Comparison of ENCODE assay signal across 32 cellular contexts in the genomic region with DNA sequence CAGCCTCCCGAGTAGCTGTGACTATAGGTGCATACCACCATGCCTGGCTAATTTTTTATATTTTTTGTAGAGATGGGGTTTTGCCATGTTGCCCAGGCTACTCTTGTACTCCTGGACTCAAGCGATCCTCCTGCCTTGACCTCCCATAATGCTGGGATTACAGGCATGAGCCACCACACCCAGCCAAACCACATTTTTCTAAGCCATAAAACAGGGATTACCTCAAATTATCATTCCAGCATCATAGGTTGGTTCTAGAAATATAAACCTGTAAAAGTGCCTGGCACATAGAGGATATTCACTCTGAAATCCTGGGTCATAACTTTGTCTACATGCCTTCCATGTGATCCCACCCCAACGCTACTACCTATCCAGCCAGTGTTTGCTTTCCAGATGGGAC.
"Had no signal": no experiment of that assay in that cellular context is flagged by ENCODE, and none has a peak within 500 bp of the region (broad histone marks: within the 10 kb centered on the region; RNA-seq: fewer than 3 reads in every experiment).

No MANE protein-coding gene starts in this region.

- H3K4me3 ChIP-seq: ascending aorta, cardiac muscle cell, MG63, SJSA1 had no signal

- ATAC-seq: activated T-cell treated with anti-CD3 and anti-CD28 coated beads, Interleukin-2, amount 50 U/mL, for 72 hours; activated T-helper 17 cell treated with anti-CD3 and anti-CD28 coated beads, Interleukin-2, amount 50 U/mL, for 72 hours; Panc1; SK-N-SH treated with all-trans-retinoic acid at 6 μM for 48 hours; T-cell; T-helper 17 cell had no signal

- H3K9me3 Mint-ChIP-seq: activated naive CD4-positive, alpha-beta T cell treated with anti-CD3 and anti-CD28 coated beads, Interleukin-2, amount 50 U/mL, for 24 hours had no signal

- H3K36me3 ChIP-seq: ascending aorta, cardiac muscle cell, MG63, SJSA1 had no signal

- H3K9me3 ChIP-seq: ascending aorta, MG63, SJSA1 had no signal

- H3K27ac ChIP-seq: ascending aorta, cardiac muscle cell, SJSA1, VCaP had no signal

- H3K27ac Mint-ChIP-seq: activated CD4-positive, alpha-beta memory T cell treated with anti-CD3 and anti-CD28 coated beads, Interleukin-2, amount 10 ng/mL, durations not matched to agents 7 days and 5 days; activated naive CD4-positive, alpha-beta T cell treated with anti-CD3 and anti-CD28 coated beads, Interleukin-2, amount 50 U/mL, for 24 hours; activated naive CD8-positive, alpha-beta T cell treated with anti-CD3 and anti-CD28 coated beads, Interleukin-2, amount 10 ng/mL, durations not matched to agents 7 days and 5 days; activated T-cell treated with anti-CD3 and anti-CD28 coated beads, Interleukin-2, amount 50 U/mL, for 72 hours; activated T-helper 17 cell treated with anti-CD3 and anti-CD28 coated beads, Interleukin-2, amount 50 U/mL, for 72 hours; T-cell; T-helper 17 cell had no signal

- H3K4me3 Mint-ChIP-seq: activated CD4-positive, alpha-beta memory T cell treated with anti-CD3 and anti-CD28 coated beads, Interleukin-2, amount 10 ng/mL, durations not matched to agents 7 days and 5 days; activated naive CD4-positive, alpha-beta T cell treated with anti-CD3 and anti-CD28 coated beads, Interleukin-2, amount 50 U/mL, for 24 hours; activated naive CD8-positive, alpha-beta T cell treated with anti-CD3 and anti-CD28 coated beads, Interleukin-2, amount 10 ng/mL, durations not matched to agents 7 days and 5 days; activated T-cell treated with anti-CD3 and anti-CD28 coated beads, Interleukin-2, amount 50 U/mL, for 72 hours; activated T-helper 17 cell treated with anti-CD3 and anti-CD28 coated beads, Interleukin-2, amount 50 U/mL, for 72 hours; central memory CD8-positive, alpha-beta T cell; T-cell; T-helper 17 cell had no signal

- DNase-seq: activated CD4-positive, alpha-beta memory T cell treated with anti-CD3 and anti-CD28 coated beads, Interleukin-2, amount 10 ng/mL, durations not matched to agents 7 days and 5 days; activated CD4-positive, alpha-beta T cell treated with anti-CD3 and anti-CD28 coated beads for 1 hour; activated CD4-positive, alpha-beta T cell treated with anti-CD3 and anti-CD28 coated beads for 48 hours; activated CD4-positive, CD25-positive, alpha-beta regulatory T cell; activated CD8-positive, alpha-beta memory T cell treated with anti-CD3 and anti-CD28 coated beads for 24 hours; activated effector memory CD4-positive, alpha-beta T cell treated with anti-CD3 and anti-CD28 coated beads, Interleukin-2, amount 50 U/mL, for 16 hours; activated naive CD4-positive, alpha-beta T cell treated with Interleukin-2 at 50 U/mL for 16 hours; activated naive CD8-positive, alpha-beta T cell treated with anti-CD3 and anti-CD28 coated beads, Interleukin-2, amount 10 ng/mL, durations not matched to agents 7 days and 5 days; activated T-cell treated with anti-CD3 and anti-CD28 coated beads, Interleukin-2, amount 50 U/mL, for 1 hour; activated T-cell treated with anti-CD3 and anti-CD28 coated beads, Interleukin-2, amount 50 U/mL, for 72 hours; amygdala; Kasumi-1; MG63; NCI-H1048; NCI-H1105 treated with DMSO at 0.1 percent for 48 hours; NCI-H1436; NCI-H1694; NCI-H2029; NCI-H524 treated with DMSO at 0.1 percent for 48 hours; SHP77 treated with DMSO at 0.1 percent for 48 hours; T-cell; T-helper 17 cell; T-helper 9 cell had no signal

- H3K4me1 ChIP-seq: SJSA1 had no signal

- H3K27me3 ChIP-seq: ascending aorta, cardiac muscle cell, MG63 had no signal

- H3K27me3 Mint-ChIP-seq: activated CD4-positive, alpha-beta memory T cell treated with anti-CD3 and anti-CD28 coated beads, Interleukin-2, amount 10 ng/mL, durations not matched to agents 7 days and 5 days; activated naive CD4-positive, alpha-beta T cell treated with anti-CD3 and anti-CD28 coated beads, Interleukin-2, amount 50 U/mL, for 24 hours; activated T-helper 17 cell treated with anti-CD3 and anti-CD28 coated beads, Interleukin-2, amount 50 U/mL, for 72 hours; central memory CD8-positive, alpha-beta T cell; T-cell; T-helper 17 cell had no signal
